In the genomic region with DNA sequence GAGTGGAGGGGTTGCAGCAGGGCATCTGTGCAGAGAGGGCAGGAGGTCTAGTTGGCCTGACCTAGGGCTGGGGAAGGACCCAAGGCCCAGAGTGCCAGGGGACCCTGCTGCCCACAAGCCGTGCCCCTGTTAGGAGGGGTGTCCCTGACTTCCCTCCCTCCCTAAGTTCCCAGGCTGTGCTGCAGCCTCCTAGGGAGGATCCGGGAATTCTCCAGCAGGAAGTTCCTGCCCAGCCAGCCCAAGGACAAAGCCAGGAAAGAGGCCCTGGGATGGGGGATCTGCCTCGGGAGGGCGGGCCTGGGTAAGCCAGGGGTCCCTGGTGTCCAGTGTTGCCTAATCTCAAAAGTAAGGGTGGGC, we compare ENCODE assay signal across 12 cellular contexts. TPM values are rescaled to one million over a fixed set of nuclear protein-coding genes. Genes with fewer than 3 reads are reported as not detected.
A peak's percentile ranks its signal among the peaks of the same experiment; 100 is the strongest.
DNase-seq lines count a peak whose midpoint lies in the region; ATAC-seq and TF ChIP-seq lines count a peak whose summit lies in the region.
"Had no signal": no experiment of that assay in that cellular context is flagged by ENCODE, and none has a peak within 500 bp of the region (broad histone marks: within the 10 kb centered on the region; RNA-seq: fewer than 3 reads in every experiment).

No MANE protein-coding gene starts in this region.

- H3K36me3 ChIP-seq in Peyer's patch: no peaks in the 10 kb centered on the region
- H3K36me3 ChIP-seq in lower lobe of right lung: no peaks in the 10 kb centered on the region
- H3K36me3 ChIP-seq in spleen: no peaks in the 10 kb centered on the region
- H3K36me3 ChIP-seq: BE2C had no signal

- H3K9me3 ChIP-seq in Peyer's patch: no peaks in the 10 kb centered on the region
- H3K9me3 ChIP-seq in lower lobe of right lung: no peaks in the 10 kb centered on the region
- no peaks in the 10 kb centered on the region for H3K9me3 ChIP-seq in spleen
- H3K9me3 ChIP-seq: BE2C had no signal

- TF ChIP-seq POLR2A in Peyer's patch (IDR thresholded peaks at IDR 0.05) (no peak), spleen (IDR thresholded peaks at IDR 0.05) (no peak), GM18505 (IDR thresholded peaks at IDR 0.05; ENCODE audit: borderline replicate concordance, extremely low read depth, insufficient read depth, insufficient read length) (no peak)

- TF ChIP-seq CTCF in Peyer's patch (IDR thresholded peaks at IDR 0.05) (no peak), lower lobe of right lung (IDR thresholded peaks at IDR 0.05) (no peak), spleen (IDR thresholded peaks at IDR 0.05 in 8 of 11, conservative IDR thresholded peaks at IDR 0.05 in 3 of 11) (no peak)

- WGBS in spleen, 5 donors: 61 to 79% (median 69%) methylated on average over 2 to 4 of the region's 4 CpGs

- no peaks in the 10 kb centered on the region for H3K27me3 ChIP-seq in Peyer's patch
- no peaks in the 10 kb centered on the region for H3K27me3 ChIP-seq in lower lobe of right lung (ENCODE audit: low read depth)
- peaks cover 0 to 8% (median 0%) of the 10 kb centered on the region in 7 donors for H3K27me3 ChIP-seq in spleen (replicated peaks in 1 of 7)
- H3K27me3 ChIP-seq: BE2C had no signal

- intact Hi-C loops in lower lobe of right lung (cut with DNase I): loop anchor here (10.0 kb wide), 1 partner anchor 105 kb away; no protein-coding TSS in a partner anchor
- intact Hi-C loops in spleen (cut with DNase I; ENCODE audit: low total_unique reads): loop anchor here (5.0 kb wide), 1 partner anchor 113 kb away; no protein-coding TSS in a partner anchor

- DNase-seq in Peyer's patch: no peak
- no peak for DNase-seq in epithelial cell of prostate (ENCODE audit: low read depth, low spot score)
- DNase-seq in lower lobe of right lung: no peak
- DNase-seq in spleen: no peak
- no peak for DNase-seq in stimulated activated CD4-positive, alpha-beta T cell treated with anti-CD3 and anti-CD28 coated beads, Interleukin-2, amount 100 ng/mL, for 24 hours
- no peak for DNase-seq in activated naive CD4-positive, alpha-beta T cell (lab: John Stamatoyannopoulos, UW)
- DNase-seq: effector CD4-positive, alpha-beta T cell; stimulated activated naive B cell treated with anti-CD40 and anti-IgM and Interleukin-4, amounts not matched to agents 10 μg/mL and 1 μg/mL and 100 μg/mL, for 72 hours had no signal

- H3K27ac ChIP-seq in Peyer's patch: peak overlapping the region in 3 of 4 donors; percentile 80 to 98 (median 91)
- peak overlapping the region; percentile 95 for H3K27ac ChIP-seq in epithelial cell of prostate
- H3K27ac ChIP-seq in lower lobe of right lung: peak overlapping the region; percentile 80
- H3K27ac ChIP-seq in spleen: peak overlapping the region; percentile 36 to 89 (median 82)

- H3K4me1 ChIP-seq in Peyer's patch: peaks cover 9 to 50% (median 24%) of the 10 kb centered on the region in 4 donors
- H3K4me1 ChIP-seq in lower lobe of right lung: peaks cover 53% of the 10 kb centered on the region
- peaks cover 32 to 89% (median 64%) of the 10 kb centered on the region in 6 donors for H3K4me1 ChIP-seq in spleen

- no peak overlapping the region for H3K4me3 ChIP-seq in Peyer's patch
- H3K4me3 ChIP-seq in lower lobe of right lung: no peak overlapping the region
- no peak overlapping the region for H3K4me3 ChIP-seq in spleen
- H3K4me3 ChIP-seq: GM12878 had no signal

- ATAC-seq in lower lobe of right lung (no peak), GM18505 (IDR thresholded peaks at IDR 0.05; ENCODE audit: unreplicated experiment) (no peak), GM21390 (IDR thresholded peaks at IDR 0.05; ENCODE audit: unreplicated experiment) (no peak)
- ATAC-seq: stimulated activated naive B cell treated with anti-CD40 and anti-IgM and Interleukin-4, amounts not matched to agents 10 μg/mL and 1 μg/mL and 100 μg/mL, for 72 hours had no signal

RNA-seq across cellular contexts. Expression of a gene that starts 9.3 kb away (rescaled TPM):
- total RNA-seq in Peyer's patch (10 to 100 TPM; 28.9 to 71.7 (median 66.3) TPM), lower lobe of right lung (22.3 TPM), spleen (10 to 100 TPM; 22.6 to 34.4 (median 28.3) TPM)
- polyA plus RNA-seq in spleen: 10 to 100 TPM; 14.9 to 32.2 (median 20.6) TPM

RNA-seq across cellular contexts. Expression of a gene that starts 31.8 kb away (rescaled TPM):
- total RNA-seq in Peyer's patch (100 to 1,000 TPM; 139 to 250 (median 182) TPM), lower lobe of right lung (74.7 TPM), spleen (10 to 100 TPM; 42.1 to 95.6 (median 68.1) TPM)
- polyA plus RNA-seq in spleen: 10 to 100 TPM in 2 of 3 donors, 1 to 10 TPM in 1; 9.9 to 37.9 (median 20.0) TPM
